ENCODE assay signal across 11 cellular contexts in the genomic region with DNA sequence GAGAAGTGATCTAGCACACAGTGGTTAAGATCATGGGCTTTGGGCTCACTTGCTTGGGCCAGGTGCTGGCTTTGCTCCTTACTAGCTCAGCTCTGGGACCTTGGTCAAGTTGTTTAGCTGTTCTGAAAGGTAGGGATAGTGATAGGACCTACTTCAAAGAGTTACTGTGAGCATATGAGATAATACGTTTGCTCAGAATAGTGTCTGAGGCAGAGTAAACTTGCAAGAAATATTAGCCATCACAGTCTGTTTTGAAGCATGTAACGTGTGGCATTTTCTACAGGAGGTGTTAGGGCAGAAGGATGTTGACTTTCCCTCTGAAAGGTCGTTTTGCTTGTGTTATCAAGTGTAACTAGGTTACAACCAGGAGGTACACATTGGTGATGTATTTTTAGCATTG. TPM values are rescaled to one million over a fixed set of nuclear protein-coding genes. Genes with fewer than 3 reads are reported as not detected.
DNase-seq lines count a peak whose midpoint lies in the region; ATAC-seq lines count a peak whose summit lies in the region.
"Had no signal": no experiment of that assay in that cellular context is flagged by ENCODE, and none has a peak within 500 bp of the region (broad histone marks: within the 10 kb centered on the region; RNA-seq: fewer than 3 reads in every experiment).

No MANE protein-coding gene starts in this region.

- H3K27me3 Mint-ChIP-seq in T-helper 1 cell treated with Interleukin-12 subunit alpha and Interleukin-12 subunit beta and Interleukin-4 antibody, amounts not matched to agents 30 μg/mL and 1 μg/mL, for 36 hours (ENCODE audit: low read depth) = no peaks in the 10 kb centered on the region

- H3K36me3 ChIP-seq in SK-N-MC (ENCODE audit: insufficient read depth, low read length) = peaks cover 3% of the 10 kb centered on the region

- H3K9me3 ChIP-seq in SK-N-MC (ENCODE audit: low read depth, low read length) = no peaks in the 10 kb centered on the region
- H3K9me3 ChIP-seq: tibial nerve had no signal

- H3K27ac Mint-ChIP-seq in T-helper 1 cell treated with Interleukin-12 subunit alpha and Interleukin-12 subunit beta and Interleukin-4 antibody, amounts not matched to agents 30 μg/mL and 1 μg/mL, for 36 hours = peak overlapping the region; percentile 19

- H3K9ac ChIP-seq in SK-N-MC (ENCODE audit: insufficient read length) = no peak overlapping the region

- H3K36me3 Mint-ChIP-seq in T-helper 1 cell treated with Interleukin-12 subunit alpha and Interleukin-12 subunit beta and Interleukin-4 antibody, amounts not matched to agents 30 μg/mL and 1 μg/mL, for 36 hours (ENCODE audit: low read depth) = peaks cover 28% of the 10 kb centered on the region

- H3K4me1 Mint-ChIP-seq in T-helper 1 cell treated with Interleukin-12 subunit alpha and Interleukin-12 subunit beta and Interleukin-4 antibody, amounts not matched to agents 30 μg/mL and 1 μg/mL, for 36 hours (ENCODE audit: low read depth) = peaks cover 46% of the 10 kb centered on the region

- no peak overlapping the region for H3K4me3 Mint-ChIP-seq in T-helper 1 cell treated with Interleukin-12 subunit alpha and Interleukin-12 subunit beta and Interleukin-4 antibody, amounts not matched to agents 30 μg/mL and 1 μg/mL, for 36 hours

- no peak overlapping the region for H3K4me3 ChIP-seq in SK-N-MC
- H3K4me3 ChIP-seq: tibial nerve had no signal

- peak overlapping the region; percentile 70 for H3K27ac ChIP-seq in SK-N-MC
- H3K27ac ChIP-seq: tibial nerve had no signal

- ATAC-seq in left colon (peak; percentile 41), GM18520 (IDR thresholded peaks at IDR 0.05; ENCODE audit: unreplicated experiment) (no peak)
- peak; percentile 41 for ATAC-seq in stimulated activated naive CD8-positive, alpha-beta T cell treated with anti-CD3 and anti-CD28 coated beads, Interleukin-15, Interleukin-2, amounts not matched to agents 100 U/mL and 50 U/mL, for 24 hours

- DNase-seq in T-helper 1 cell (no peak), SK-N-MC (ENCODE audit: low read depth, low spot score) (no peak), left colon (no peak), T1000 (lab: John Stamatoyannopoulos, UW) (no peak), amniotic stem cell (lab: John Stamatoyannopoulos, UW) (no peak)
- no peak for DNase-seq in stimulated activated naive CD8-positive, alpha-beta T cell treated with anti-CD3 and anti-CD28 coated beads, Interleukin-15, Interleukin-2, amounts not matched to agents 100 U/mL and 50 U/mL, for 24 hours
- DNase-seq: ACHN, Calu3 had no signal

- intact Hi-C loops in left colon (cut with DNase I, micrococcal nuclease) = loop anchor here in 1 of 2 donors (5.0 to 10.0 kb wide), 2 partner anchors 37 to 270 kb away; no protein-coding TSS in a partner anchor

- H3K9me3 Mint-ChIP-seq in T-helper 1 cell treated with Interleukin-12 subunit alpha and Interleukin-12 subunit beta and Interleukin-4 antibody, amounts not matched to agents 30 μg/mL and 1 μg/mL, for 36 hours = no peaks in the 10 kb centered on the region

RNA-seq across cellular contexts. Expression of gene NFKBIZ, which starts 34.5 kb away (rescaled TPM):
- total RNA-seq in left colon = 100 to 1,000 TPM in 1 of 2 donors, 10 to 100 TPM in 1; 86.5 to 170 TPM

RNA-seq across cellular contexts. Expression of gene NXPE3, which starts 35.8 kb away (rescaled TPM):
- 1 to 10 TPM; 2.7 to 5.4 TPM for total RNA-seq in left colon
